12 cellular contexts compared by ENCODE assay signal in genomic region chr1:67604778-67605177, GRCh38.
"Had no signal": no experiment of that assay in that cellular context is flagged by ENCODE, and none has a peak within 500 bp of the region (broad histone marks: within the 10 kb centered on the region; RNA-seq: fewer than 3 reads in every experiment).

No MANE protein-coding gene starts in this region.

- H3K4me1 ChIP-seq: esophagus squamous epithelium had no signal

- H3K4me3 ChIP-seq: esophagus squamous epithelium, hepatocyte, ovary had no signal

- H3K4me2 ChIP-seq: hepatocyte had no signal

- H3K9me3 ChIP-seq: esophagus squamous epithelium, ovary had no signal

- DNase-seq: activated CD4-positive, CD25-positive, alpha-beta regulatory T cell treated with anti-CD3 and anti-CD28 coated beads, Interleukin-2, amount 50 U/mL, for 72 hours; activated naive CD4-positive, alpha-beta T cell; activated naive CD8-positive, alpha-beta T cell treated with anti-CD3 and anti-CD28 coated beads, Interleukin-2, amount 10 ng/mL, durations not matched to agents 7 days and 5 days; brain microvascular endothelial cell; cortex of kidney; effector CD4-positive, alpha-beta T cell; esophagus squamous epithelium; mesenchymal stem cell; ovary; T-helper 2 cell had no signal

- ATAC-seq: stimulated activated effector memory CD8-positive, alpha-beta T cell treated with anti-CD3 and anti-CD28 coated beads, Interleukin-12 subunit alpha, Interleukin-12 subunit beta, amount 100 ng/mL, for 72 hours had no signal

- H3K27me3 ChIP-seq: brain microvascular endothelial cell, esophagus squamous epithelium, hepatocyte, ovary had no signal

- H3K27ac ChIP-seq: brain microvascular endothelial cell, esophagus squamous epithelium, hepatocyte had no signal

- H3K36me3 ChIP-seq: brain microvascular endothelial cell, esophagus squamous epithelium, ovary had no signal

- H3K79me2 ChIP-seq: hepatocyte had no signal

- H2AFZ ChIP-seq: hepatocyte had no signal
